ENCODE assay signal across 24 cellular contexts in the genomic region with DNA sequence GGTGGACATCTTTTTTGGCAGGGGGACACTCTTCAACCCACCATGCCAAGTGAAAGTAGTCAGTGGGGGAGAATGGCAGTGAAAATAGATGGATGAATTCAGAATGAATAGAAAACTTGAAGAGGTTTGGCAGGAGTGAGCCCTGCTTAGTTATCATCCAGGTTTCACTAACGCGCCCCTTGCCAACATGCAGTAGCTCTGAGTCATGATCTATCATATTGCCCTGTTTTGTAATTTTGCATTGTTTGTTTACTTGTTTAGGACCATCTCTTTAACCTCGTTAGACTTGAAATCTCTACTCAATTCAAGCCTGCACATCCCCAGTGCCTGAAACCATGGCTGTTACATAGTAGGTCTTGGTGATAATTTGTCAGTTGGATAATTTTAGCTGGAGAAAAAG.
"Had no signal": no experiment of that assay in that cellular context is flagged by ENCODE, and none has a peak within 500 bp of the region (broad histone marks: within the 10 kb centered on the region; RNA-seq: fewer than 3 reads in every experiment).

No MANE protein-coding gene starts in this region.

- H3K27me3 ChIP-seq: colonic mucosa, esophagus muscularis mucosa, esophagus squamous epithelium, foreskin keratinocyte, gastroesophageal sphincter, heart left ventricle, heart right ventricle had no signal

- H3K36me3 ChIP-seq: colonic mucosa, esophagus muscularis mucosa, esophagus squamous epithelium, gastroesophageal sphincter, heart left ventricle, heart right ventricle had no signal

- H3K4me3 Mint-ChIP-seq: dendritic cell treated with granulocyte-macrophage colony-stimulating factor and Interleukin-4, amounts not matched to agents 40 ng/mL and 50 ng/mL, for 4 days; effector memory CD8-positive, alpha-beta T cell; endodermal cell had no signal

- H3K27ac ChIP-seq: colonic mucosa, coronary artery, dorsolateral prefrontal cortex, epithelial cell of prostate, esophagus muscularis mucosa, esophagus squamous epithelium, foreskin keratinocyte, gastroesophageal sphincter, heart left ventricle, heart right ventricle had no signal

- H3K4me1 ChIP-seq: colonic mucosa, foreskin keratinocyte, gastroesophageal sphincter had no signal

- ATAC-seq: effector memory CD8-positive, alpha-beta T cell; esophagus mucosa; foreskin keratinocyte; gastroesophageal sphincter; heart left ventricle; heart right ventricle had no signal

- H3K9me3 ChIP-seq: colonic mucosa, esophagus muscularis mucosa, esophagus squamous epithelium had no signal

- H3K27ac Mint-ChIP-seq: dendritic cell treated with granulocyte-macrophage colony-stimulating factor and Interleukin-4, amounts not matched to agents 40 ng/mL and 50 ng/mL, for 4 days; effector memory CD8-positive, alpha-beta T cell; endodermal cell had no signal

- H3K4me3 ChIP-seq: colonic mucosa, coronary artery, dorsolateral prefrontal cortex, esophagus muscularis mucosa, esophagus squamous epithelium, gastroesophageal sphincter, heart left ventricle, heart right ventricle had no signal

- H3K27me3 Mint-ChIP-seq: dendritic cell treated with granulocyte-macrophage colony-stimulating factor and Interleukin-4, amounts not matched to agents 40 ng/mL and 50 ng/mL, for 4 days; effector memory CD8-positive, alpha-beta T cell had no signal

- DNase-seq: colonic mucosa; cortex of kidney; dermis blood vessel endothelial cell; dorsolateral prefrontal cortex; effector CD4-positive, alpha-beta T cell; effector CD8-positive, alpha-beta T cell; effector memory CD4-positive, alpha-beta T cell; effector memory CD8-positive, alpha-beta T cell; endodermal cell; erythroblast; esophagus squamous epithelium; foreskin fibroblast; foreskin keratinocyte; foreskin melanocyte; glutamatergic neuron; head of caudate nucleus; heart left ventricle; heart right ventricle had no signal
